ENCODE assay signal across 14 cellular contexts in the genomic region with DNA sequence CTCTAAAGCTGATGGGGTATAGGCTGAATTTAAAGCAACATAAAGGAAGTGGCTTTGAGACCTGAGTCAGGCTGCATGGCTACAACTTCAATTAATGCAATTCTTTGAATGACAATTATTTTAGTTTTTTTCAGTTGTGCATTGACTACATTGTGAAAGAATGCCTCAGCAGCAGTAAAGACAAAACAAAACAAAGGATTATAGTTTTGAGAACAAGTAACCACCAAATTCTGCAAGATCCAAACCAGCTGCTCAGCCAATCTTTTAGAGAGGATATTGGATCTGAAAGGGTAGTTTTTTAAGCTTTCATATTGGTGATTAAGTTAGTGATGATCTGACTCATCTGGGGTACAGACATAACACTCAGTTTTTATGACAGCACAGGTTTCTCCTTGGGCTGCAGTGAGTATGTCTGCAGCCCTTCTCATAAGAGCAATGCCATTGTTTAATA. TPM values are rescaled to one million over a fixed set of nuclear protein-coding genes. Genes with fewer than 3 reads are reported as not detected.
DNase-seq lines count a peak whose midpoint lies in the region; ATAC-seq, FAIRE-seq and TF ChIP-seq lines count a peak whose summit lies in the region.
"Had no signal": no experiment of that assay in that cellular context is flagged by ENCODE, and none has a peak within 500 bp of the region (broad histone marks: within the 10 kb centered on the region; RNA-seq: fewer than 3 reads in every experiment).

No MANE protein-coding gene starts in this region.

- DNase-seq in GM04503 (ENCODE audit: low read depth), result peak; percentile 78
- no peak for DNase-seq in thyroid gland
- DNase-seq in Calu3, result no peak
- no peak for DNase-seq in NCI-H446 treated with DMSO at 0.1 percent for 48 hours (lab: John Stamatoyannopoulos, UW)
- DNase-seq: CD8-positive, alpha-beta T cell; stimulated activated CD4-positive, alpha-beta T cell treated with anti-CD3 and anti-CD28 coated beads, Interleukin-4, amount 100 ng/mL, for 1 hour had no signal

- no TSS peak for BruUV-seq in Calu3 (replicated peaks; lab: Mats Ljungman, UMichigan)

- peak; percentile 53 for ATAC-seq in GM19043 (IDR thresholded peaks at IDR 0.05; ENCODE audit: low read depth, unreplicated experiment)
- peak; percentile 85 for ATAC-seq in HG03095 (IDR thresholded peaks at IDR 0.05; ENCODE audit: unreplicated experiment)
- no peak for ATAC-seq in GM18498 (IDR thresholded peaks at IDR 0.05; ENCODE audit: unreplicated experiment)
- ATAC-seq: CD8-positive, alpha-beta T cell; HepG2 had no signal

- CTCF ChIA-PET in Calu3 (lab: Charles Lee), result interaction anchor here (0.5 kb wide), 1 partner anchor 13 kb away, joined by 4 read pairs; no protein-coding TSS in a partner anchor

- peaks cover 3% of the 10 kb centered on the region for H3K9me3 Mint-ChIP-seq in Calu3 (ENCODE audit: low read depth, unreplicated experiment)

- H3K27ac ChIP-seq in thyroid gland, result no peak overlapping the region
- H3K27ac ChIP-seq: neutrophil had no signal

- no peaks in the 10 kb centered on the region for H3K4me1 Mint-ChIP-seq in Calu3 (ENCODE audit: low read depth, unreplicated experiment)

- peak; percentile 62 for FAIRE-seq in endometrium (lab: Jason Lieb, UNC)
- FAIRE-seq: HepG2, RCC 7860 had no signal

- no peaks in the 10 kb centered on the region for H3K27me3 ChIP-seq in thyroid gland
- H3K27me3 ChIP-seq: neutrophil had no signal

- no peaks in the 10 kb centered on the region for H3K36me3 ChIP-seq in thyroid gland
- H3K36me3 ChIP-seq: HAP-1, neutrophil had no signal

- no peaks in the 10 kb centered on the region for H3K9me3 ChIP-seq in thyroid gland
- H3K9me3 ChIP-seq: HAP-1, neutrophil had no signal

- no peak overlapping the region for H3K4me3 ChIP-seq in thyroid gland (replicated peaks in 1 of 3)
- H3K4me3 ChIP-seq: HAP-1 had no signal

- TF ChIP-seq CTCF in thyroid gland (IDR thresholded peaks at IDR 0.05), result no peak
- TF ChIP-seq CTCF in Calu3 (IDR thresholded peaks at IDR 0.05; ENCODE audit: unreplicated experiment), result no peak

- no peaks in the 10 kb centered on the region for H3K36me3 Mint-ChIP-seq in Calu3 (ENCODE audit: insufficient read depth, unreplicated experiment)
- H3K36me3 Mint-ChIP-seq: CD8-positive, alpha-beta T cell had no signal

- intact Hi-C loops in thyroid gland (cut with DNase I), result no loop called here
- intact Hi-C loops in Calu3 (cut with micrococcal nuclease; ENCODE audit: unreplicated experiment), result no loop called here

- H3K4me3 Mint-ChIP-seq in Calu3 (ENCODE audit: low read depth, unreplicated experiment), result no peak overlapping the region
- H3K4me3 Mint-ChIP-seq: CD8-positive, alpha-beta T cell had no signal

- no peak overlapping the region for H3K27ac Mint-ChIP-seq in Calu3 (ENCODE audit: unreplicated experiment)
- H3K27ac Mint-ChIP-seq: CD8-positive, alpha-beta T cell had no signal

- H3K27me3 Mint-ChIP-seq in Calu3 (ENCODE audit: unreplicated experiment), result no peaks in the 10 kb centered on the region

- no peak for TF ChIP-seq POLR2A in thyroid gland (IDR thresholded peaks at IDR 0.05)

- H3K4me1 ChIP-seq in thyroid gland, result no peaks in the 10 kb centered on the region

RNA-seq across cellular contexts. Expression of gene ABCA13, which starts 40.6 kb away (rescaled TPM):
- 10 to 100 TPM in 3 of 4 donors, 1 to 10 TPM in 1; 7.6 to 13.3 (median 11.7) TPM for total RNA-seq in thyroid gland
- total RNA-seq in Calu3 (2022), result 9.4 and 12.1 TPM in 2 replicates
- total RNA-seq: CD8-positive, alpha-beta T cell; HepG2 had no signal

RNA-seq across cellular contexts. Expression of gene UPP1, which starts 41.6 kb away (rescaled TPM):
- total RNA-seq in thyroid gland, result 10 to 100 TPM; 11.3 to 16.9 (median 15.0) TPM
- 70.3 and 75.4 TPM in 2 replicates for total RNA-seq in Calu3 (2022)
